1 cellular context compared by ENCODE assay signal in genomic region chr9:122051401-122052346, GRCh38.
TF ChIP-seq lines count a peak whose summit lies in the region.

No MANE protein-coding gene starts in this region.

TF ChIP-seq in WTC11, 78 proteins besides CTCF, POLR2A, EP300 and RAD21 (continued from another document):
- TF ChIP-seq ZNF512 (CRISPR knock-in tag; IDR thresholded peaks at IDR 0.05; ENCODE audit: borderline replicate concordance) (no peak), RELA (CRISPR knock-in tag; IDR thresholded peaks at IDR 0.05; ENCODE audit: borderline replicate concordance) (no peak)
